ENCODE assay signal across 9 cellular contexts in the genomic region with DNA sequence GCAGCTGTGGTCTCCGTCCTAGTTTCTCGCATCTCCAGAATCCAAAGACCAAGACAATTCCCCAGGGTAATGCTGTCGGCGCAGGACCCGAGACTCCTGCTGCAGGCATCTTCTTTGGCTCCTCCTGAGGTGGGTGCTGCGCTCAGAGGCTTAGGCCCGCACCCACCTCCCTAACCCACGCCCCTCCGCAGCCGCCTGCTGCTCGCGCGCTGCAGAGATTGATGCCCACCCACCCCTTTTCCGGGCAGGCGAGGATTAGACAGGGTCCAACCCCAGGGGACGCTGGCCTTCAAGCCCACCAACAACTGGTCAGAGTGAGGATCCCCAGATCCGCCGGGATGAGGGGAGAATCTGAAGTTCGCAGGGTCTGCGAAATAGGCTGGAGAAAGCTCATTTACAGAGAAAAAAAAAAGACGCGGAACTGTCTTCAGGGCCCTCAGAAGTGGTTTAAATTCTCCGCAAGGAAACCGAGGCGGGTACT. TPM values are rescaled to one million over a fixed set of nuclear protein-coding genes. Genes with fewer than 3 reads are reported as not detected.
A peak's percentile ranks its signal among the peaks of the same experiment; 100 is the strongest.
DNase-seq lines count a peak whose midpoint lies in the region; TF ChIP-seq lines count a peak whose summit lies in the region.
"Had no signal": no experiment of that assay in that cellular context is flagged by ENCODE, and none has a peak within 500 bp of the region (broad histone marks: within the 10 kb centered on the region; RNA-seq: fewer than 3 reads in every experiment).

No MANE protein-coding gene starts in this region.

- no peak overlapping the region for H3K4ac ChIP-seq in H9 (ENCODE audit: low read depth, low read length)

- H3K79me2 ChIP-seq in H9 (ENCODE audit: insufficient read depth, low read length), result no peaks in the 10 kb centered on the region

- peaks cover 11 to 20% of the 10 kb centered on the region in 2 experiments for H3K9me3 Mint-ChIP-seq in H9

- H3K4me1 Mint-ChIP-seq in H9, result peaks cover 5 to 6% of the 10 kb centered on the region in 2 experiments; a peak in 3 of 4 replicates

- no peaks in the 10 kb centered on the region for H3K36me3 ChIP-seq in ascending aorta
- peaks cover 0 to 1% (median 0%) of the 10 kb centered on the region in 6 donors for H3K36me3 ChIP-seq in spleen

- no peak overlapping the region for H3K14ac ChIP-seq in H9 (ENCODE audit: insufficient read depth, low read length)

- no peak overlapping the region for H2BK12ac ChIP-seq in H9 (ENCODE audit: insufficient read length, low read depth, low read length)

- no peak overlapping the region for H2BK120ac ChIP-seq in H9 (ENCODE audit: low read depth, low read length, poor library complexity, severe bottlenecking)

- no peak overlapping the region for H4K91ac ChIP-seq in H9 (ENCODE audit: insufficient read length, low read depth, low read length)

- peaks cover 4 to 11% (median 7%) of the 10 kb centered on the region in 3 experiments; a peak in 6 of 7 replicates for H3K36me3 Mint-ChIP-seq in H9 (ENCODE audit: insufficient read depth in 1 of 3, low read depth in 3 of 3)

- no peak overlapping the region for H3T11ph ChIP-seq in H9 (ENCODE audit: low read length)

- peak overlapping the region; percentile 49 for H2AFZ ChIP-seq in H9 (ENCODE audit: low read length)

- peaks cover 24% of the 10 kb centered on the region for H3K27me3 ChIP-seq in H9 (ENCODE audit: insufficient read depth, low read length)
- H3K27me3 ChIP-seq in ascending aorta, result no peaks in the 10 kb centered on the region
- H3K27me3 ChIP-seq in spleen (replicated peaks in 1 of 7), result no peaks in the 10 kb centered on the region

- no peaks in the 10 kb centered on the region for H3K79me1 ChIP-seq in H9 (ENCODE audit: insufficient read depth, low read depth, low read length, poor library complexity, severe bottlenecking)

- no peak overlapping the region for H2BK15ac ChIP-seq in H9 (ENCODE audit: low read depth, low read length)

- H3K4me1 ChIP-seq in H9 (ENCODE audit: insufficient read depth, low read length), result no peaks in the 10 kb centered on the region
- H3K4me1 ChIP-seq in ascending aorta, result peaks cover 0 to 6% of the 10 kb centered on the region in 2 donors
- peaks cover 13 to 70% (median 56%) of the 10 kb centered on the region in 6 donors for H3K4me1 ChIP-seq in spleen

- H3K9me3 ChIP-seq in H9 (ENCODE audit: control insufficient read depth, low read depth, low read length) (no peaks in the 10 kb centered on the region), ascending aorta (peaks cover 0 to 5% of the 10 kb centered on the region in 2 donors), spleen (peaks cover 0 to 18% (median 9%) of the 10 kb centered on the region in 8 donors)

- no peak overlapping the region for H3K18ac ChIP-seq in H9 (ENCODE audit: insufficient read length, low read depth, low read length)

- H3K27ac ChIP-seq in H9 (ENCODE audit: insufficient read length, low read depth, low read length) (no peak overlapping the region), ascending aorta (peak overlapping the region; percentile 42 to 55), spleen (peak overlapping the region; percentile 74 to 90 (median 86))

- H4K5ac ChIP-seq in H9 (ENCODE audit: insufficient read length, low read depth, low read length), result no peak overlapping the region

- H4K8ac ChIP-seq in H9 (replicated peaks; ENCODE audit: insufficient read length, low read depth, low read length), result no peak overlapping the region

- H2BK20ac ChIP-seq in H9 (ENCODE audit: low read depth, low read length, poor library complexity, severe bottlenecking), result no peak overlapping the region

- no peak overlapping the region for H3K9ac ChIP-seq in H9 (ENCODE audit: extremely low read depth, insufficient read length, low read length)

- peaks cover 10% of the 10 kb centered on the region for H3K23me2 ChIP-seq in H9 (ENCODE audit: insufficient read length, low read depth, low read length, poor library complexity, severe bottlenecking)

- no CpG with 5 or more reads among the region's 25 CpGs for WGBS in H9 (ENCODE audit: extremely low coverage, insufficient read length, low lambda C conversion rate)
- 21 to 36% (median 34%) methylated on average over 13 to 25 of the region's 25 CpGs for WGBS in spleen, 5 donors

- H3K27ac Mint-ChIP-seq in H9, result no peak overlapping the region

- H3K27me3 Mint-ChIP-seq in H9 (ENCODE audit: low read depth), result peaks cover 72% of the 10 kb centered on the region

- intact Hi-C loops in ascending aorta (cut with DNase I), result no loop called here
- intact Hi-C loops in spleen (cut with DNase I; ENCODE audit: low total_unique reads), result no loop called here

- no peak overlapping the region for H3K23ac ChIP-seq in H9 (ENCODE audit: insufficient read length, low read depth, low read length)

- no peak overlapping the region for H2AK5ac ChIP-seq in H9 (ENCODE audit: insufficient read length, low read length)

- DNase-seq in H9, result peak; percentile 32
- DNase-seq in ascending aorta (ENCODE audit: low spot score in 2 of 2), result no peak
- DNase-seq in iPS-NIHi11 (ENCODE audit: low spot score), result peak; percentile 20
- no peak for DNase-seq in spleen
- no peak for DNase-seq in NCI-H226
- no peak for DNase-seq in NK-92 (lab: John Stamatoyannopoulos, UW; ENCODE audit: unreplicated experiment)
- DNase-seq in NCI-H774 (lab: John Stamatoyannopoulos, UW), result no peak
- DNase-seq in stimulated activated CD4-positive, alpha-beta T cell treated with anti-CD3 and anti-CD28 coated beads, Interleukin-15, amount 100 ng/mL, for 24 hours, result no peak
- DNase-seq: occipital lobe had no signal

- no peaks in the 10 kb centered on the region for H4K20me1 ChIP-seq in H9 (ENCODE audit: control insufficient read depth, insufficient read depth, insufficient read length)

- H3K4me3 ChIP-seq in ascending aorta, result peak overlapping the region; percentile 41 to 62
- H3K4me3 ChIP-seq in spleen, result peak overlapping the region; percentile 33 to 70 (median 42)

- no peak overlapping the region for H3K56ac ChIP-seq in H9 (ENCODE audit: insufficient read length, low read depth, low read length)

- peak overlapping the region; percentile 85 for H3K4me2 ChIP-seq in H9 (ENCODE audit: insufficient read depth, insufficient read length, low read length)

- TF ChIP-seq CTCF in H9 (conservative IDR thresholded peaks at IDR 0.05), result no peak
- TF ChIP-seq CTCF in ascending aorta (IDR thresholded peaks at IDR 0.05), result no peak
- no peak for TF ChIP-seq CTCF in spleen (IDR thresholded peaks at IDR 0.05 in 8 of 11, conservative IDR thresholded peaks at IDR 0.05 in 3 of 11)

- H2BK5ac ChIP-seq in H9 (ENCODE audit: insufficient read length, low read length), result no peak overlapping the region

- TF ChIP-seq POLR2A in spleen (IDR thresholded peaks at IDR 0.05), result no peak

- H3K4me3 Mint-ChIP-seq in H9, result peak overlapping the region; percentile 63 to 88

RNA-seq across cellular contexts. Expression of gene SLFN11, which starts 27.9 kb away (rescaled TPM):
- total RNA-seq in H9 (2021) (0.55 and 0.90 TPM in 2 replicates), ascending aorta (30.3 TPM), spleen (10 to 100 TPM; 48.3 to 73.9 (median 61.3) TPM)
- 10 to 100 TPM in 1 of 3 donors, 1 to 10 TPM in 2; 6.5 to 17.9 (median 9.9) TPM for polyA plus RNA-seq in spleen

Comparison
In these comparisons a context has a peak if more than half of its experiments do, and no peak if none do; other contexts are left out.
1. DNase-seq: peak in H9 (single experiment) and iPS-NIHi11 (single experiment); none in ascending aorta (0 of 2), spleen (single experiment), NCI-H226 (single experiment), NK-92 (single experiment), NCI-H774 (single experiment) and stimulated activated CD4-positive, alpha-beta T cell treated with anti-CD3 and anti-CD28 coated beads, Interleukin-15, amount 100 ng/mL, for 24 hours (single experiment).
2. RNA of gene SLFN11, which starts 27.9 kb away (total RNA-seq): 48.3 to 73.9 TPM in spleen and 30.3 TPM in ascending aorta (single experiment); 0.55 to 0.90 TPM in H9; every median in the first group is over 10 times any median in the second.